8 cellular contexts compared by ENCODE assay signal in genomic region chr6:29941476-29941875, GRCh38. TPM values are rescaled to one million over a fixed set of nuclear protein-coding genes. Genes with fewer than 3 reads are reported as not detected.
A peak's percentile ranks its signal among the peaks of the same experiment; 100 is the strongest.
DNase-seq lines count a peak whose midpoint lies in the region; ATAC-seq and TF ChIP-seq lines count a peak whose summit lies in the region.

No MANE protein-coding gene starts in this region.

- intact Hi-C loops in right cardiac atrium (cut with DNase I) (loop anchor here in 2 of 4 donors (5.0 kb wide), 1 partner anchor 36 kb away; no protein-coding TSS in a partner anchor), Right ventricle myocardium inferior (cut with DNase I) (loop anchor here (5.0 kb wide), 1 partner anchor 36 kb away; no protein-coding TSS in a partner anchor), vagina (cut with DNase I) (no loop called here)

- H3K9me3 ChIP-seq in right cardiac atrium (ENCODE audit: control insufficient read depth, low read length) (no peaks in the 10 kb centered on the region), mesenchymal stem cell (ENCODE audit: control insufficient read depth, low read length) (no peaks in the 10 kb centered on the region), vagina (no peaks in the 10 kb centered on the region)

- DNase-seq in right cardiac atrium (no peak), Right ventricle myocardium inferior (ENCODE audit: missing footprints) (no peak), mesenchymal stem cell (peak; percentile 55), vagina (ENCODE audit: extremely low spot score in 2 of 2) (no peak), DMS 273 treated with DMSO at 0.1 percent for 48 hours (lab: John Stamatoyannopoulos, UW) (no peak), NCI-H146 treated with DMSO at 0.1 percent for 48 hours (lab: John Stamatoyannopoulos, UW; ENCODE audit: unreplicated experiment) (no peak), GDM1 (lab: John Stamatoyannopoulos, UW) (no peak)

- no peak overlapping the region for H2AFZ ChIP-seq in mesenchymal stem cell (ENCODE audit: low read depth, low read length)

- no peak overlapping the region for H2BK5ac ChIP-seq in mesenchymal stem cell (ENCODE audit: low read depth, low read length, poor library complexity, severe bottlenecking)

- no peak overlapping the region for H3K14ac ChIP-seq in mesenchymal stem cell (ENCODE audit: low read length in 2 of 2)

- H3K27me3 ChIP-seq in right cardiac atrium (ENCODE audit: control insufficient read depth, insufficient read depth): no peaks in the 10 kb centered on the region
- no peaks in the 10 kb centered on the region for H3K27me3 ChIP-seq in mesenchymal stem cell (ENCODE audit: control insufficient read depth in 1 of 2, insufficient read depth in 1 of 2, low read length in 2 of 2)
- H3K27me3 ChIP-seq in vagina: no peaks in the 10 kb centered on the region

- no peak overlapping the region for H3K4me2 ChIP-seq in mesenchymal stem cell (ENCODE audit: low read length, poor library complexity, severe bottlenecking)

- no peak for ATAC-seq in right cardiac atrium
- ATAC-seq in Right ventricle myocardium inferior: no peak

- H2BK12ac ChIP-seq in mesenchymal stem cell (ENCODE audit: low read length in 2 of 2): no peak overlapping the region

- H3K79me1 ChIP-seq in mesenchymal stem cell (replicated peaks; ENCODE audit: low read length, poor library complexity, severe bottlenecking): no peaks in the 10 kb centered on the region

- no peak overlapping the region for H3K4ac ChIP-seq in mesenchymal stem cell (ENCODE audit: low read depth in 1 of 2, low read length in 2 of 2)

- H3K23ac ChIP-seq in mesenchymal stem cell (ENCODE audit: low read length in 2 of 2): no peak overlapping the region

- 0% methylated on average over 1 of the region's 1 CpG for WGBS in right cardiac atrium
- 29% methylated on average over 1 of the region's 1 CpG for WGBS in mesenchymal stem cell

- H3K4me1 ChIP-seq in right cardiac atrium (ENCODE audit: control insufficient read depth, insufficient read depth, low read length) (no peaks in the 10 kb centered on the region), mesenchymal stem cell (ENCODE audit: control insufficient read depth, insufficient read depth, low read depth, low read length) (peaks cover 3% of the 10 kb centered on the region), vagina (peaks cover 9% of the 10 kb centered on the region)

- H2AK5ac ChIP-seq in mesenchymal stem cell (ENCODE audit: low read length, severe bottlenecking): no peak overlapping the region

- H3K36me3 ChIP-seq in mesenchymal stem cell (ENCODE audit: control insufficient read depth in 1 of 2, insufficient read depth in 2 of 2, low read depth in 1 of 2, low read length in 2 of 2) (peaks cover 7 to 23% of the 10 kb centered on the region in 2 experiments), vagina (no peaks in the 10 kb centered on the region)

- no peak overlapping the region for H4K91ac ChIP-seq in mesenchymal stem cell (ENCODE audit: low read length)

- no peak for TF ChIP-seq POLR2A in vagina (IDR thresholded peaks at IDR 0.05)

- peak overlapping the region; percentile 97 for H3K9ac ChIP-seq in mesenchymal stem cell (ENCODE audit: low read length)

- H2BK15ac ChIP-seq in mesenchymal stem cell (ENCODE audit: low read depth, poor library complexity, severe bottlenecking): no peak overlapping the region

- H3K4me3 ChIP-seq in right cardiac atrium (ENCODE audit: low read length): peak overlapping the region; percentile 46
- H3K4me3 ChIP-seq in mesenchymal stem cell (ENCODE audit: insufficient read depth in 1 of 2, low read depth in 1 of 2, low read length in 2 of 2): peak overlapping the region in 1 of 2 experiments; percentile 78
- peak overlapping the region; percentile 50 to 62 for H3K4me3 ChIP-seq in vagina

- no peak overlapping the region for H3K18ac ChIP-seq in mesenchymal stem cell (ENCODE audit: low read depth in 1 of 2, low read length in 2 of 2)

- H3K27ac ChIP-seq in right cardiac atrium (ENCODE audit: low read length) (no peak overlapping the region), angular gyrus (ENCODE audit: low read depth, low read length) (peak overlapping the region; percentile 44), mesenchymal stem cell (ENCODE audit: low read length, poor library complexity, severe bottlenecking) (no peak overlapping the region), vagina (peak overlapping the region; percentile 84)

- H2BK120ac ChIP-seq in mesenchymal stem cell (ENCODE audit: low read depth, low read length): no peak overlapping the region

- TF ChIP-seq CTCF in vagina (IDR thresholded peaks at IDR 0.05): no peak

- H4K8ac ChIP-seq in mesenchymal stem cell (ENCODE audit: low read length): peak overlapping the region; percentile 50

RNA-seq across cellular contexts. Expression of gene HLA-A, which starts 0.9 kb away (rescaled TPM):
- total RNA-seq in right cardiac atrium (100 to 1,000 TPM; 215 to 449 (median 319) TPM), Right ventricle myocardium inferior (249 TPM), vagina (691 TPM)
- polyA plus RNA-seq in right cardiac atrium: 287 TPM
- polyA plus RNA-seq in mesenchymal stem cell (2013, experiment 1 of 2): 501 TPM
- 521 TPM for polyA plus RNA-seq in mesenchymal stem cell (2013, experiment 2 of 2)

Comparison
In these comparisons a context has a peak if more than half of its experiments do, and no peak if none do; other contexts are left out.
1. H3K27ac ChIP-seq: peak in angular gyrus (single experiment) and vagina (single experiment); none in right cardiac atrium (single experiment) and mesenchymal stem cell (single experiment).